27 cellular contexts compared by ENCODE assay signal in genomic region chr3:182986021-182986420, GRCh38.
"Had no signal": no experiment of that assay in that cellular context is flagged by ENCODE, and none has a peak within 500 bp of the region (broad histone marks: within the 10 kb centered on the region; RNA-seq: fewer than 3 reads in every experiment).

No MANE protein-coding gene starts in this region.

- H3K36me3 ChIP-seq: stomach, suprapubic skin, thoracic aorta, thyroid gland, tibial artery, tibial nerve, transverse colon, upper lobe of left lung, upper lobe of right lung, uterus, vagina had no signal

- H3K27ac ChIP-seq: stomach, suprapubic skin, testis, thoracic aorta, thyroid gland, tibial artery, tibial nerve, transverse colon, upper lobe of left lung, upper lobe of right lung, uterus, vagina had no signal

- H3K4me3 ChIP-seq: stomach, suprapubic skin, testis, thoracic aorta, thyroid gland, tibial artery, tibial nerve, transverse colon, upper lobe of left lung, upper lobe of right lung, uterus, vagina had no signal

- H3K9me3 ChIP-seq: stomach, suprapubic skin, testis, thoracic aorta, thyroid gland, tibial artery, tibial nerve, transverse colon, upper lobe of left lung, upper lobe of right lung, uterus, vagina had no signal

- H3K27me3 Mint-ChIP-seq: stimulated activated memory B cell treated with anti-CD40 and anti-IgM and Interleukin-4, amounts not matched to agents 10 μg/mL and 1 μg/mL and 100 μg/mL, for 72 hours; stimulated activated naive B cell treated with anti-CD40 and anti-IgM and Interleukin-4, amounts not matched to agents 10 μg/mL and 1 μg/mL and 100 μg/mL, for 72 hours; stimulated activated naive CD8-positive, alpha-beta T cell treated with anti-CD3 and anti-CD28 coated beads, Interleukin-15, amount 100 ng/mL, for 72 hours; stimulated activated naive CD8-positive, alpha-beta T cell treated with anti-CD3 and anti-CD28 coated beads, Interleukin-15, Interleukin-2, amounts not matched to agents 100 ng/mL and 50 ng/mL, for 24 hours; type B pancreatic cell had no signal

- H3K27me3 ChIP-seq: stomach, suprapubic skin, testis, thyroid gland, tibial artery, tibial nerve, transverse colon, upper lobe of left lung, upper lobe of right lung, uterus, vagina had no signal

- H3K27ac Mint-ChIP-seq: stimulated activated effector memory CD8-positive, alpha-beta T cell treated with anti-CD3 and anti-CD28 coated beads, Interleukin-12 subunit alpha, Interleukin-12 subunit beta, amount 100 ng/mL, for 72 hours; stimulated activated memory B cell treated with anti-CD40 and anti-IgM and Interleukin-4, amounts not matched to agents 10 μg/mL and 1 μg/mL and 100 μg/mL, for 72 hours; stimulated activated naive B cell treated with anti-CD40 and anti-IgM and Interleukin-4, amounts not matched to agents 10 μg/mL and 1 μg/mL and 100 μg/mL, for 72 hours; stimulated activated naive CD8-positive, alpha-beta T cell treated with anti-CD3 and anti-CD28 coated beads, Interleukin-15, amount 100 ng/mL, for 72 hours; stimulated activated naive CD8-positive, alpha-beta T cell treated with anti-CD3 and anti-CD28 coated beads, Interleukin-15, Interleukin-2, amounts not matched to agents 100 ng/mL and 50 ng/mL, for 24 hours; type B pancreatic cell had no signal

- DNase-seq: stimulated activated CD4-positive, alpha-beta T cell treated with anti-CD3 and anti-CD28 coated beads, Interleukin-2, amount 100 ng/mL, for 48 hours; stimulated activated CD4-positive, alpha-beta T cell treated with anti-CD3 and anti-CD28 coated beads, Interleukin-4, amount 100 ng/mL, for 1 hour; stimulated activated CD4-positive, alpha-beta T cell treated with anti-CD3 and anti-CD28 coated beads, Interleukin-4, amount 100 ng/mL, for 24 hours; stimulated activated CD4-positive, alpha-beta T cell treated with anti-CD3 and anti-CD28 coated beads, Interleukin-4, amount 100 ng/mL, for 4 hours; stimulated activated CD8-positive, alpha-beta memory T cell treated with anti-CD3 and anti-CD28 coated beads, Interleukin-4, amount 100 ng/mL, for 48 hours; stimulated activated naive B cell treated with anti-CD40 and anti-IgM and Interleukin-4, amounts not matched to agents 10 μg/mL and 1 μg/mL and 100 μg/mL, for 72 hours; stimulated activated naive CD4-positive, alpha-beta T cell; stimulated activated naive CD4-positive, alpha-beta T cell treated with Interleukin-2 at 50 U/mL for 16 hours; stimulated activated naive CD8-positive, alpha-beta T cell treated with anti-CD3 and anti-CD28 coated beads, Interleukin-15, amount 100 ng/mL, for 72 hours; stimulated activated naive CD8-positive, alpha-beta T cell treated with anti-CD3 and anti-CD28 coated beads, Interleukin-15, Interleukin-2, amounts not matched to agents 100 U/mL and 50 U/mL, for 24 hours; stomach; substantia nigra; testis; thyroid gland; tibial artery; transverse colon; upper lobe of left lung; upper lobe of right lung; uterus had no signal

- H3K4me1 ChIP-seq: uterus, vagina had no signal

- H3K36me3 Mint-ChIP-seq: stimulated activated effector memory CD8-positive, alpha-beta T cell treated with anti-CD3 and anti-CD28 coated beads, Interleukin-12 subunit alpha, Interleukin-12 subunit beta, amount 100 ng/mL, for 72 hours; stimulated activated memory B cell treated with anti-CD40 and anti-IgM and Interleukin-4, amounts not matched to agents 10 μg/mL and 1 μg/mL and 100 μg/mL, for 72 hours; stimulated activated naive B cell treated with anti-CD40 and anti-IgM and Interleukin-4, amounts not matched to agents 10 μg/mL and 1 μg/mL and 100 μg/mL, for 72 hours; type B pancreatic cell had no signal

- H3K9me3 Mint-ChIP-seq: stimulated activated effector memory CD8-positive, alpha-beta T cell treated with anti-CD3 and anti-CD28 coated beads, Interleukin-12 subunit alpha, Interleukin-12 subunit beta, amount 100 ng/mL, for 72 hours; stimulated activated memory B cell treated with anti-CD40 and anti-IgM and Interleukin-4, amounts not matched to agents 10 μg/mL and 1 μg/mL and 100 μg/mL, for 72 hours; stimulated activated naive B cell treated with anti-CD40 and anti-IgM and Interleukin-4, amounts not matched to agents 10 μg/mL and 1 μg/mL and 100 μg/mL, for 72 hours; stimulated activated naive CD8-positive, alpha-beta T cell treated with anti-CD3 and anti-CD28 coated beads, Interleukin-15, amount 100 ng/mL, for 72 hours; stimulated activated naive CD8-positive, alpha-beta T cell treated with anti-CD3 and anti-CD28 coated beads, Interleukin-15, Interleukin-2, amounts not matched to agents 100 ng/mL and 50 ng/mL, for 24 hours; type B pancreatic cell had no signal

- H3K4me1 Mint-ChIP-seq: stimulated activated effector memory CD8-positive, alpha-beta T cell treated with anti-CD3 and anti-CD28 coated beads, Interleukin-12 subunit alpha, Interleukin-12 subunit beta, amount 100 ng/mL, for 72 hours had no signal

- H3K4me3 Mint-ChIP-seq: stimulated activated effector memory CD8-positive, alpha-beta T cell treated with anti-CD3 and anti-CD28 coated beads, Interleukin-12 subunit alpha, Interleukin-12 subunit beta, amount 100 ng/mL, for 72 hours; stimulated activated memory B cell treated with anti-CD40 and anti-IgM and Interleukin-4, amounts not matched to agents 10 μg/mL and 1 μg/mL and 100 μg/mL, for 72 hours; stimulated activated naive B cell treated with anti-CD40 and anti-IgM and Interleukin-4, amounts not matched to agents 10 μg/mL and 1 μg/mL and 100 μg/mL, for 72 hours; stimulated activated naive CD8-positive, alpha-beta T cell treated with anti-CD3 and anti-CD28 coated beads, Interleukin-15, amount 100 ng/mL, for 72 hours; stimulated activated naive CD8-positive, alpha-beta T cell treated with anti-CD3 and anti-CD28 coated beads, Interleukin-15, Interleukin-2, amounts not matched to agents 100 ng/mL and 50 ng/mL, for 24 hours; type B pancreatic cell had no signal
